8 cellular contexts compared by ENCODE assay signal in the genomic region with DNA sequence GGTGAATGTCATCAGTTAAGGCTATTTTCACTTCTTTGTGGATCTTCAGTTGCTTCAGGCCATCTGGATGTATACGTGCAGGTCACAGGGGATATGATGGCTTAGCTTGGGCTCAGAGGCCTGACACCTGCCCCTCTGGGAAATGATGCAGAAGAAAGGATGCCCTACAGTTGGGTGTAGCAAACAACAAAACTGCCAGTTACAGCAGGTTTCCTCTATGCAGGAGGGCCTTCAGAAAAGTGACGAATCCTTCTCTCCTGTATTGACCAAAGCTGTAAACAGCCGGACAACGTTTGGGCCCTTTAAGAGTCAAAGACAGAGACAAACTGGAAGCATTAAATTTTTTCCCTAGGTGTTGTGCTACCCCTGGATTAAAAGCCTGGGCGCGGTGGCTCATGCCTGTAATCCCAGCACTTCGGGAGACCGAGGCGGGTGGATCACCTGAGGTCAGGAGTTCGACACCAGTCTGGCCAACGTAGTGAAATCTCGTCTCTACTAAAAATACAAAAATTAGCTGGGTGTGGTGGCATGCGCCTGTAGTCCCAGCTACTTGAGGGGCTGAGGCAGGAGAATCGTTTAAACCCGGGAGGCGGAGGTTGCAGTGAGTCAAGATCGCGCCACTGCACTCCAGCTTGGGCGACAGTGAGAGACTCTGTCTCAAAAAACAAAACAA. TPM values are rescaled to one million over a fixed set of nuclear protein-coding genes. Genes with fewer than 3 reads are reported as not detected.
DNase-seq lines count a peak whose midpoint lies in the region; ATAC-seq, FAIRE-seq and TF ChIP-seq lines count a peak whose summit lies in the region.
"Not testable (repeated sequence)": the region's sequence is repeated elsewhere in the genome, so short reads cannot be mapped to it uniquely, and the experiment has no call there.

No MANE protein-coding gene starts in this region.

- 40% methylated on average over 19 of the region's 19 CpGs for WGBS in esophagus, 2 donors
- WGBS in HepG2 (ENCODE audit: low lambda C conversion rate), result 71% methylated on average over 19 of the region's 19 CpGs
- 79% methylated on average over 19 of the region's 19 CpGs for WGBS in thymus

- H3K36me3 Mint-ChIP-seq in T-helper 2 cell treated with Interferon-gamma antibody and Interleukin-4, amounts not matched to agents 5 μg/mL and 100 μg/mL, for 36 hours (ENCODE audit: low read depth), result peaks cover 53% of the 10 kb centered on the region
- peaks cover 11% of the 10 kb centered on the region for H3K36me3 Mint-ChIP-seq in astrocyte (ENCODE audit: low read depth, unreplicated experiment)
- peaks cover 32% of the 10 kb centered on the region for H3K36me3 Mint-ChIP-seq in osteocyte (ENCODE audit: unreplicated experiment)

- H3K9me2 ChIP-seq in Karpas-422 (replicated peaks; ENCODE audit: insufficient read depth, low read length), result not testable (repeated sequence)

- CTCF ChIA-PET in HepG2 (lab: Yijun Ruan, JAX; ENCODE audit: low intra/inter-chr PET ratio, low total read pairs), result not testable (repeated sequence)

- H3K27ac ChIP-seq in Karpas-422 (ENCODE audit: low read length) (peak overlapping the region; percentile 94), astrocyte (ENCODE audit: low read depth, low read length) (peak overlapping the region; percentile 85), esophagus (ENCODE audit: low read depth in 2 of 2, low read length in 1 of 2) (peak overlapping the region; percentile 73 to 95), HepG2 (ENCODE audit: extremely low read length, insufficient read depth, low read length) (peak overlapping the region; percentile 86), thymus (ENCODE audit: low read depth) (peak overlapping the region; percentile 74)

- peaks cover 13% of the 10 kb centered on the region for H3K9me3 Mint-ChIP-seq in T-helper 2 cell treated with Interferon-gamma antibody and Interleukin-4, amounts not matched to agents 5 μg/mL and 100 μg/mL, for 36 hours
- H3K9me3 Mint-ChIP-seq in astrocyte (ENCODE audit: unreplicated experiment); osteocyte (ENCODE audit: unreplicated experiment): not testable (repeated sequence)

- H3K36me3 ChIP-seq in Karpas-422 (ENCODE audit: insufficient read depth, low read length) (peaks cover 34% of the 10 kb centered on the region), astrocyte (ENCODE audit: insufficient read depth, low read length) (peaks cover 37% of the 10 kb centered on the region), HepG2 (replicated peaks in 1 of 2; ENCODE audit: control insufficient read depth in 1 of 2, insufficient read depth in 2 of 2, low read length in 2 of 2) (peaks cover 0 to 26% of the 10 kb centered on the region in 2 experiments; a peak in 3 of 5 replicates), thymus (ENCODE audit: control insufficient read depth, insufficient read depth) (peaks cover 15% of the 10 kb centered on the region)
- not testable (repeated sequence) for H3K36me3 ChIP-seq in esophagus (ENCODE audit: control insufficient read depth in 2 of 2, insufficient read depth in 2 of 2, low read length in 1 of 2)

- TF ChIP-seq RAD21 in HepG2 (CRISPR knock-in tag; IDR thresholded peaks at IDR 0.05), result not testable (repeated sequence)

- TSS peak; percentile 74 for BruUV-seq in HepG2 (replicated peaks; lab: Mats Ljungman, UMichigan)

- H3K4me2 ChIP-seq in Karpas-422 (ENCODE audit: low read depth, low read length, poor library complexity, severe bottlenecking) (peak overlapping the region; percentile 57), astrocyte (ENCODE audit: low read length) (peak overlapping the region; percentile 93), HepG2 (ENCODE audit: low read depth, low read length) (peak overlapping the region; percentile 72)

- in situ Hi-C loops in HepG2 (cut with HindIII; ENCODE audit: extremely low pct_ligation_motif_present, low pct_unique_long_range_greater_than_20kb), result loop anchor here (5.0 kb wide), 1 partner anchor 49 kb away; a partner anchor contains a TSS

- not testable (repeated sequence) for H4K20me1 ChIP-seq in Karpas-422 (ENCODE audit: insufficient read depth, low read depth, low read length); HepG2 (ENCODE audit: insufficient read depth, low read length)
- peaks cover 15% of the 10 kb centered on the region for H4K20me1 ChIP-seq in astrocyte (ENCODE audit: insufficient read depth, low read length)

- peak overlapping the region; percentile 95 for H3K4me3 Mint-ChIP-seq in T-helper 2 cell treated with Interferon-gamma antibody and Interleukin-4, amounts not matched to agents 5 μg/mL and 100 μg/mL, for 36 hours
- peak overlapping the region; percentile 100 for H3K4me3 Mint-ChIP-seq in astrocyte (ENCODE audit: unreplicated experiment)
- peak overlapping the region; percentile 95 for H3K4me3 Mint-ChIP-seq in osteocyte (ENCODE audit: unreplicated experiment)

- TF ChIP-seq EP300 in HepG2 (IDR thresholded peaks at IDR 0.05; ENCODE audit: low read depth in 2 of 2, low read length in 2 of 2); HepG2 (CRISPR knock-in tag; IDR thresholded peaks at IDR 0.05; ENCODE audit: borderline replicate concordance): not testable (repeated sequence)

- H3K4me1 ChIP-seq in Karpas-422 (ENCODE audit: low read length), result peaks cover 37% of the 10 kb centered on the region
- peaks cover 23% of the 10 kb centered on the region for H3K4me1 ChIP-seq in astrocyte (ENCODE audit: insufficient read depth, low read length)
- not testable (repeated sequence) for H3K4me1 ChIP-seq in esophagus (ENCODE audit: control insufficient read depth in 2 of 2, insufficient read depth in 2 of 2, low read length in 1 of 2); thymus (ENCODE audit: control insufficient read depth, insufficient read depth, low read length)
- H3K4me1 ChIP-seq in HepG2 (ENCODE audit: insufficient read depth, low read length), result peaks cover 74% of the 10 kb centered on the region

- intact Hi-C loops in HepG2 (cut with micrococcal nuclease; ENCODE audit: unreplicated experiment), result loop anchor here (5.0 kb wide), 2 partner anchors 51 to 209 kb away; a partner anchor contains a TSS

- H3K4me1 Mint-ChIP-seq in T-helper 2 cell treated with Interferon-gamma antibody and Interleukin-4, amounts not matched to agents 5 μg/mL and 100 μg/mL, for 36 hours (ENCODE audit: low read depth), result peaks cover 30% of the 10 kb centered on the region
- peaks cover 15% of the 10 kb centered on the region for H3K4me1 Mint-ChIP-seq in astrocyte (ENCODE audit: low read depth, unreplicated experiment)
- peaks cover 25% of the 10 kb centered on the region for H3K4me1 Mint-ChIP-seq in osteocyte (ENCODE audit: unreplicated experiment)

- H3K27ac Mint-ChIP-seq in T-helper 2 cell treated with Interferon-gamma antibody and Interleukin-4, amounts not matched to agents 5 μg/mL and 100 μg/mL, for 36 hours, result peak overlapping the region; percentile 96
- H3K27ac Mint-ChIP-seq in astrocyte (ENCODE audit: unreplicated experiment) (peak overlapping the region; percentile 91), osteocyte (ENCODE audit: unreplicated experiment) (peak overlapping the region; percentile 92)

- ATAC-seq in HepG2, result not testable (repeated sequence)

- peak overlapping the region; percentile 34; the same call in 1 of the 2 replicates for H3K4me3 ChIP-seq in Karpas-422 (ENCODE audit: low read length)
- H3K4me3 ChIP-seq in astrocyte (ENCODE audit: insufficient read depth, low read depth, low read length), result peak overlapping the region; percentile 88
- H3K4me3 ChIP-seq in esophagus (ENCODE audit: low read depth in 1 of 2, low read length in 2 of 2), result peak overlapping the region in 1 of 2 donors; percentile 96
- peak overlapping the region in 2 of 3 experiments; percentile 82 to 91; a peak in 4 of 6 replicates for H3K4me3 ChIP-seq in HepG2 (replicated peaks in 1 of 3; ENCODE audit: insufficient read depth in 1 of 3, low read depth in 2 of 3, low read length in 3 of 3)
- peak overlapping the region; percentile 98 for H3K4me3 ChIP-seq in thymus (ENCODE audit: low read length)

- not testable (repeated sequence) for H3K9me3 ChIP-seq in Karpas-422 (ENCODE audit: low read length); astrocyte (ENCODE audit: insufficient read depth, low read depth, low read length); esophagus (ENCODE audit: control insufficient read depth in 2 of 2, insufficient read depth in 1 of 2, low read depth in 1 of 2, low read length in 1 of 2); HepG2 (ENCODE audit: low read length); thymus (ENCODE audit: control insufficient read depth)

- TF ChIP-seq POLR2A in HepG2 (IDR thresholded peaks at IDR 0.05; ENCODE audit: insufficient read depth in 1 of 2, low read depth in 2 of 2, low read length in 2 of 2), result not testable (repeated sequence)

- H3K27me3 ChIP-seq in Karpas-422 (ENCODE audit: low read length); astrocyte (ENCODE audit: insufficient read depth, low read length); esophagus (ENCODE audit: control insufficient read depth in 1 of 2, insufficient read depth in 2 of 2, low read length in 2 of 2); HepG2 (ENCODE audit: control insufficient read depth in 1 of 2, insufficient read depth in 2 of 2, low read length in 2 of 2); thymus (ENCODE audit: control insufficient read depth, insufficient read depth): not testable (repeated sequence)

- H3K9ac ChIP-seq in Karpas-422 (ENCODE audit: low read length), result peak overlapping the region; percentile 55
- H3K9ac ChIP-seq in astrocyte (ENCODE audit: low read length), result peak overlapping the region; percentile 93
- H3K9ac ChIP-seq in HepG2 (ENCODE audit: insufficient read depth, low read depth, low read length), result peak overlapping the region; percentile 98

- peak; percentile 2 for DNase-seq in DMS 273 (lab: John Stamatoyannopoulos, UW; ENCODE audit: unreplicated experiment)
- peak; percentile 74 for DNase-seq in Karpas-422
- not testable (repeated sequence) for DNase-seq in T-helper 2 cell treated with Interferon-gamma antibody and Interleukin-4, amounts not matched to agents 5 μg/mL and 100 μg/mL, for 36 hours (ENCODE audit: low spot score); astrocyte (ENCODE audit: low read depth); HepG2 (ENCODE audit: low spot score); osteocyte (ENCODE audit: extremely low spot score, unreplicated experiment)

- not testable (repeated sequence) for H3K27me3 Mint-ChIP-seq in T-helper 2 cell treated with Interferon-gamma antibody and Interleukin-4, amounts not matched to agents 5 μg/mL and 100 μg/mL, for 36 hours (ENCODE audit: low read depth); astrocyte (ENCODE audit: low read depth, unreplicated experiment); osteocyte (ENCODE audit: unreplicated experiment)

- POLR2A ChIA-PET in HepG2 (lab: Yijun Ruan, JAX), result interaction anchor here (0.7 to 1.8 kb wide), 8 partner anchors 23 to 167 kb away, joined by 3 to 11 read pairs (median 6); a partner anchor contains a TSS

- H3K79me2 ChIP-seq in Karpas-422 (ENCODE audit: low read length), result peaks cover 42% of the 10 kb centered on the region
- H3K79me2 ChIP-seq in astrocyte (ENCODE audit: insufficient read depth, low read length), result peaks cover 35% of the 10 kb centered on the region
- H3K79me2 ChIP-seq in HepG2 (ENCODE audit: insufficient read depth, low read length), result peaks cover 39% of the 10 kb centered on the region

- TF ChIP-seq CTCF in astrocyte (IDR thresholded peaks at IDR 0.05; ENCODE audit: insufficient read depth, low read depth, low read length); HepG2 (CRISPR knock-in tag; IDR thresholded peaks at IDR 0.05); osteocyte (IDR thresholded peaks at IDR 0.05): not testable (repeated sequence)

- not testable (repeated sequence) for FAIRE-seq in astrocyte (lab: Jason Lieb, UNC); HepG2 (lab: Jason Lieb, UNC)

- H2AFZ ChIP-seq in Karpas-422 (ENCODE audit: low read length) (peak overlapping the region; percentile 36; the same call in 1 of the 2 replicates), astrocyte (ENCODE audit: low read depth, low read length) (peak overlapping the region; percentile 60)
- not testable (repeated sequence) for H2AFZ ChIP-seq in HepG2 (ENCODE audit: low read length)

RNA-seq across cellular contexts. Expression of a gene that starts 49.3 kb away (rescaled TPM):
- 7.7 and 13.1 TPM in 2 replicates for total RNA-seq in Karpas-422 (2014; rRNA removed; shearing (Covaris generic); ENCODE audit: low replicate concordance)
- total RNA-seq in astrocyte (1.2 and 1.7 TPM in 2 replicates), HepG2 (2016; rRNA removed; fragmentation: Illumina TruSeq; extraction: Trizol) (38.0 and 39.1 TPM in 2 replicates), osteocyte (2.4 and 3.1 TPM in 2 replicates)
- polyA plus RNA-seq in esophagus (1 to 10 TPM; 3.1 to 6.4 TPM), HepG2 (2011; rRNA removed) (5.5 and 10.7 TPM in 2 replicates), thymus (2.4 TPM)
- total RNA-seq in HepG2 (2016; cell fraction: cytosol; rRNA removed; fragmentation: Illumina TruSeq; extraction: Trizol; ENCODE audit: low read depth), result 8.0 and 10.0 TPM in 2 replicates
- total RNA-seq in HepG2 (2016; cell fraction: insoluble cytoplasmic fraction; rRNA removed; fragmentation: Illumina TruSeq; extraction: Trizol), result 38.9 and 40.8 TPM in 2 replicates
- total RNA-seq in HepG2 (2016; cell fraction: membrane; rRNA removed; fragmentation: Illumina TruSeq; extraction: Trizol), result 16.7 and 17.4 TPM in 2 replicates
- total RNA-seq in HepG2 (2016; cell fraction: nucleus; rRNA removed; fragmentation: Illumina TruSeq; extraction: Trizol), result 15.8 and 16.7 TPM in 2 replicates
- 6.3 and 12.4 TPM in 2 replicates for polyA plus RNA-seq in HepG2 (2011; cell fraction: cytosol; rRNA removed)
- polyA plus RNA-seq in HepG2 (2011; cell fraction: nucleus; rRNA removed), result 2.1 and 4.8 TPM in 2 replicates
- 3.6 and 9.4 TPM in 2 replicates for polyA plus RNA-seq in HepG2 (2012)
- polyA plus RNA-seq in HepG2 (2016; cell fraction: cytosol; fragmentation: Illumina TruSeq; extraction: Trizol; ENCODE audit: low read depth), result 7.6 and 9.8 TPM in 2 replicates
- polyA plus RNA-seq in HepG2 (2016; cell fraction: insoluble cytoplasmic fraction; fragmentation: Illumina TruSeq; extraction: Trizol; ENCODE audit: low read depth), result 32.4 and 36.3 TPM in 2 replicates
- polyA plus RNA-seq in HepG2 (2016; cell fraction: membrane; fragmentation: Illumina TruSeq; extraction: Trizol; ENCODE audit: low read depth), result 12.1 and 12.9 TPM in 2 replicates
- polyA plus RNA-seq in HepG2 (2016; cell fraction: nucleus; fragmentation: Illumina TruSeq; extraction: Trizol; ENCODE audit: insufficient read depth, low read depth), result 19.0 and 19.7 TPM in 2 replicates
- 6.3 and 25.7 TPM in 2 replicates for polyA minus RNA-seq in HepG2 (2011; rRNA and poly(A)+ RNA removed; ENCODE audit: low replicate concordance)
- 3.9 and 7.8 TPM in 2 replicates for polyA minus RNA-seq in HepG2 (2011; cell fraction: cytosol; rRNA and poly(A)+ RNA removed)
- polyA minus RNA-seq in HepG2 (2011; cell fraction: nucleus; rRNA and poly(A)+ RNA removed), result 3.6 and 4.9 TPM in 2 replicates

RNA-seq across cellular contexts. Expression of a gene that starts 49.6 kb away (rescaled TPM):
- total RNA-seq in Karpas-422 (2014; rRNA removed; shearing (Covaris generic); ENCODE audit: low replicate concordance), result 115 and 213 TPM in 2 replicates
- total RNA-seq in astrocyte, result 6.5 and 7.7 TPM in 2 replicates
- 10 to 100 TPM; 16.6 to 28.0 TPM for polyA plus RNA-seq in esophagus
- total RNA-seq in HepG2 (2016; rRNA removed; fragmentation: Illumina TruSeq; extraction: Trizol), result 106 and 162 TPM in 2 replicates
- total RNA-seq in HepG2 (2016; cell fraction: cytosol; rRNA removed; fragmentation: Illumina TruSeq; extraction: Trizol; ENCODE audit: low read depth), result 19.7 and 25.0 TPM in 2 replicates
- total RNA-seq in HepG2 (2016; cell fraction: insoluble cytoplasmic fraction; rRNA removed; fragmentation: Illumina TruSeq; extraction: Trizol), result 118 and 174 TPM in 2 replicates
- total RNA-seq in HepG2 (2016; cell fraction: membrane; rRNA removed; fragmentation: Illumina TruSeq; extraction: Trizol), result 24.3 and 25.6 TPM in 2 replicates
- 99.9 and 110 TPM in 2 replicates for total RNA-seq in HepG2 (2016; cell fraction: nucleus; rRNA removed; fragmentation: Illumina TruSeq; extraction: Trizol)
- polyA plus RNA-seq in HepG2 (2011; rRNA removed), result 38.6 and 59.5 TPM in 2 replicates
- 24.1 and 33.2 TPM in 2 replicates for polyA plus RNA-seq in HepG2 (2011; cell fraction: cytosol; rRNA removed)
- 44.2 and 78.6 TPM in 2 replicates for polyA plus RNA-seq in HepG2 (2011; cell fraction: nucleus; rRNA removed)
- 24.1 and 45.2 TPM in 2 replicates for polyA plus RNA-seq in HepG2 (2012)
- polyA plus RNA-seq in HepG2 (2016; cell fraction: cytosol; fragmentation: Illumina TruSeq; extraction: Trizol; ENCODE audit: low read depth), result 4.8 and 5.5 TPM in 2 replicates
- polyA plus RNA-seq in HepG2 (2016; cell fraction: insoluble cytoplasmic fraction; fragmentation: Illumina TruSeq; extraction: Trizol; ENCODE audit: low read depth), result 145 and 155 TPM in 2 replicates
- 11.6 and 13.5 TPM in 2 replicates for polyA plus RNA-seq in HepG2 (2016; cell fraction: membrane; fragmentation: Illumina TruSeq; extraction: Trizol; ENCODE audit: low read depth)
- polyA plus RNA-seq in HepG2 (2016; cell fraction: nucleus; fragmentation: Illumina TruSeq; extraction: Trizol; ENCODE audit: insufficient read depth, low read depth), result 118 and 119 TPM in 2 replicates
- 33.6 and 331 TPM in 2 replicates for polyA minus RNA-seq in HepG2 (2011; rRNA and poly(A)+ RNA removed; ENCODE audit: low replicate concordance)
- 11.1 and 19.5 TPM in 2 replicates for polyA minus RNA-seq in HepG2 (2011; cell fraction: cytosol; rRNA and poly(A)+ RNA removed)
- 72.7 and 75.4 TPM in 2 replicates for polyA minus RNA-seq in HepG2 (2011; cell fraction: nucleus; rRNA and poly(A)+ RNA removed)
- total RNA-seq in osteocyte, result 23.3 and 27.4 TPM in 2 replicates
- polyA plus RNA-seq in thymus, result 14.0 TPM

RNA-seq across cellular contexts. Expression of a gene that starts 52.0 kb away (rescaled TPM):
- 97.6 and 104 TPM in 2 replicates for total RNA-seq in Karpas-422 (2014; rRNA removed; shearing (Covaris generic); ENCODE audit: low replicate concordance)
- total RNA-seq in astrocyte, result 84.1 and 101 TPM in 2 replicates
- 10 to 100 TPM; 54.9 to 63.6 TPM for polyA plus RNA-seq in esophagus
- total RNA-seq in HepG2 (2016; rRNA removed; fragmentation: Illumina TruSeq; extraction: Trizol), result 76.4 and 111 TPM in 2 replicates
- total RNA-seq in HepG2 (2016; cell fraction: cytosol; rRNA removed; fragmentation: Illumina TruSeq; extraction: Trizol; ENCODE audit: low read depth), result 15.1 and 16.0 TPM in 2 replicates
- total RNA-seq in HepG2 (2016; cell fraction: insoluble cytoplasmic fraction; rRNA removed; fragmentation: Illumina TruSeq; extraction: Trizol), result 75.0 and 101 TPM in 2 replicates
- 70.4 and 71.1 TPM in 2 replicates for total RNA-seq in HepG2 (2016; cell fraction: membrane; rRNA removed; fragmentation: Illumina TruSeq; extraction: Trizol)
- 31.5 and 40.8 TPM in 2 replicates for total RNA-seq in HepG2 (2016; cell fraction: nucleus; rRNA removed; fragmentation: Illumina TruSeq; extraction: Trizol)
- 43.4 and 49.6 TPM in 2 replicates for polyA plus RNA-seq in HepG2 (2011; rRNA removed)
- 28.8 and 41.5 TPM in 2 replicates for polyA plus RNA-seq in HepG2 (2011; cell fraction: cytosol; rRNA removed)
- 7.9 and 12.2 TPM in 2 replicates for polyA plus RNA-seq in HepG2 (2011; cell fraction: nucleus; rRNA removed)
- 36.9 and 37.1 TPM in 2 replicates for polyA plus RNA-seq in HepG2 (2012)
- 12.6 and 13.2 TPM in 2 replicates for polyA plus RNA-seq in HepG2 (2016; cell fraction: cytosol; fragmentation: Illumina TruSeq; extraction: Trizol; ENCODE audit: low read depth)
- 98.0 and 106 TPM in 2 replicates for polyA plus RNA-seq in HepG2 (2016; cell fraction: insoluble cytoplasmic fraction; fragmentation: Illumina TruSeq; extraction: Trizol; ENCODE audit: low read depth)
- polyA plus RNA-seq in HepG2 (2016; cell fraction: membrane; fragmentation: Illumina TruSeq; extraction: Trizol; ENCODE audit: low read depth), result 44.2 and 48.2 TPM in 2 replicates
- polyA plus RNA-seq in HepG2 (2016; cell fraction: nucleus; fragmentation: Illumina TruSeq; extraction: Trizol; ENCODE audit: insufficient read depth, low read depth), result 52.2 and 55.5 TPM in 2 replicates
- polyA minus RNA-seq in HepG2 (2011; rRNA and poly(A)+ RNA removed; ENCODE audit: low replicate concordance), result 53.5 and 120 TPM in 2 replicates
- polyA minus RNA-seq in HepG2 (2011; cell fraction: cytosol; rRNA and poly(A)+ RNA removed), result 49.6 and 77.6 TPM in 2 replicates
- polyA minus RNA-seq in HepG2 (2011; cell fraction: nucleus; rRNA and poly(A)+ RNA removed), result 13.8 and 19.5 TPM in 2 replicates
- total RNA-seq in osteocyte, result 87.1 and 87.7 TPM in 2 replicates
- polyA plus RNA-seq in thymus, result 38.8 TPM

RNA-seq across cellular contexts. Expression of a gene that starts 52.6 kb away (rescaled TPM):
- not detected in 2 replicates for total RNA-seq in Karpas-422 (2014; rRNA removed; shearing (Covaris generic); ENCODE audit: low replicate concordance)
- 0.07 TPM in 1 of 2 replicates, not detected in the other for total RNA-seq in astrocyte
- polyA plus RNA-seq in esophagus, result not detected
- not detected in 2 replicates for total RNA-seq in HepG2 (2016; rRNA removed; fragmentation: Illumina TruSeq; extraction: Trizol)
- total RNA-seq in HepG2 (2016; cell fraction: cytosol; rRNA removed; fragmentation: Illumina TruSeq; extraction: Trizol; ENCODE audit: low read depth), result not detected in 2 replicates
- not detected in 2 replicates for total RNA-seq in HepG2 (2016; cell fraction: insoluble cytoplasmic fraction; rRNA removed; fragmentation: Illumina TruSeq; extraction: Trizol)
- total RNA-seq in HepG2 (2016; cell fraction: membrane; rRNA removed; fragmentation: Illumina TruSeq; extraction: Trizol), result not detected in 2 replicates
- total RNA-seq in HepG2 (2016; cell fraction: nucleus; rRNA removed; fragmentation: Illumina TruSeq; extraction: Trizol), result not detected in 2 replicates
- not detected in 2 replicates for polyA plus RNA-seq in HepG2 (2011; rRNA removed)
- polyA plus RNA-seq in HepG2 (2011; cell fraction: cytosol; rRNA removed), result not detected in 2 replicates
- polyA plus RNA-seq in HepG2 (2011; cell fraction: nucleus; rRNA removed), result not detected in 2 replicates
- not detected in 2 replicates for polyA plus RNA-seq in HepG2 (2012)
- polyA plus RNA-seq in HepG2 (2016; cell fraction: cytosol; fragmentation: Illumina TruSeq; extraction: Trizol; ENCODE audit: low read depth), result not detected in 2 replicates
- polyA plus RNA-seq in HepG2 (2016; cell fraction: insoluble cytoplasmic fraction; fragmentation: Illumina TruSeq; extraction: Trizol; ENCODE audit: low read depth), result not detected in 2 replicates
- polyA plus RNA-seq in HepG2 (2016; cell fraction: membrane; fragmentation: Illumina TruSeq; extraction: Trizol; ENCODE audit: low read depth), result not detected in 2 replicates
- polyA plus RNA-seq in HepG2 (2016; cell fraction: nucleus; fragmentation: Illumina TruSeq; extraction: Trizol; ENCODE audit: insufficient read depth, low read depth), result not detected in 2 replicates
- 1.2 TPM in 1 of 2 replicates, not detected in the other for polyA minus RNA-seq in HepG2 (2011; rRNA and poly(A)+ RNA removed; ENCODE audit: low replicate concordance)
- not detected in 2 replicates for polyA minus RNA-seq in HepG2 (2011; cell fraction: cytosol; rRNA and poly(A)+ RNA removed)
- polyA minus RNA-seq in HepG2 (2011; cell fraction: nucleus; rRNA and poly(A)+ RNA removed), result not detected in 2 replicates
- total RNA-seq in osteocyte, result not detected in 2 replicates
- 0.34 TPM for polyA plus RNA-seq in thymus
